In genomic region chr3:9826815-9827574, GRCh38 we compare ENCODE assay signal across 9 cellular contexts. TPM values are rescaled to one million over a fixed set of nuclear protein-coding genes. Genes with fewer than 3 reads are reported as not detected.
DNase-seq lines count a peak whose midpoint lies in the region; ATAC-seq and TF ChIP-seq lines count a peak whose summit lies in the region.
"Had no signal": no experiment of that assay in that cellular context is flagged by ENCODE, and none has a peak within 500 bp of the region (broad histone marks: within the 10 kb centered on the region; RNA-seq: fewer than 3 reads in every experiment).

No MANE protein-coding gene starts in this region.

- TF ChIP-seq POLR2A in breast epithelium (IDR thresholded peaks at IDR 0.05), result no peak

- H3K27me3 ChIP-seq in breast epithelium (no peaks in the 10 kb centered on the region), osteoblast (ENCODE audit: insufficient read depth, low read length) (no peaks in the 10 kb centered on the region)
- H3K27me3 ChIP-seq: SJSA1 had no signal

- TF ChIP-seq CTCF in breast epithelium (IDR thresholded peaks at IDR 0.05) (peak in 2 of 3 donors; percentile 10 to 12), osteoblast (IDR thresholded peaks at IDR 0.05; ENCODE audit: extremely low read depth, low read depth, low read length) (no peak)

- H3K36me3 ChIP-seq in breast epithelium (no peaks in the 10 kb centered on the region), osteoblast (ENCODE audit: insufficient read depth, low read length) (peaks cover 32% of the 10 kb centered on the region)

- H2AFZ ChIP-seq in osteoblast (ENCODE audit: low read length), result no peak overlapping the region

- H4K20me1 ChIP-seq in osteoblast (ENCODE audit: insufficient read depth, low read length), result no peaks in the 10 kb centered on the region

- intact Hi-C loops in breast epithelium (cut with DNase I; ENCODE audit: low total_unique reads), result no loop called here

- no peak overlapping the region for H3K4me2 ChIP-seq in osteoblast (ENCODE audit: insufficient read depth, low read length)

- H3K4me3 ChIP-seq in breast epithelium (no peak overlapping the region), osteoblast (ENCODE audit: insufficient read depth, low read length) (no peak overlapping the region)
- H3K4me3 ChIP-seq: SJSA1 had no signal

- DNase-seq in NCI-H1092 treated with DMSO at 0.1 percent for 48 hours (lab: John Stamatoyannopoulos, UW), result peak; percentile 0
- DNase-seq in NCI-H1092 (lab: John Stamatoyannopoulos, UW), result no peak
- DNase-seq in NCI-H82 (lab: John Stamatoyannopoulos, UW), result peak; percentile 74
- no peak for DNase-seq in breast epithelium (ENCODE audit: low spot score in 2 of 2)
- DNase-seq in osteoblast (ENCODE audit: insufficient read length, low spot score, missing footprints), result peak; percentile 86
- no peak for DNase-seq in epidermal melanocyte (ENCODE audit: insufficient read length, low spot score)

- H3K79me2 ChIP-seq in osteoblast (ENCODE audit: insufficient read depth, low read length), result no peaks in the 10 kb centered on the region

- H3K4me1 ChIP-seq in breast epithelium (no peaks in the 10 kb centered on the region), osteoblast (ENCODE audit: insufficient read depth, low read length) (no peaks in the 10 kb centered on the region)
- H3K4me1 ChIP-seq: SJSA1 had no signal

- ATAC-seq in GM19351 (IDR thresholded peaks at IDR 0.05; ENCODE audit: unreplicated experiment) (no peak), HG02870 (IDR thresholded peaks at IDR 0.05; ENCODE audit: unreplicated experiment) (no peak)

- H3K9me3 ChIP-seq in breast epithelium, result no peaks in the 10 kb centered on the region
- H3K9me3 ChIP-seq in osteoblast (ENCODE audit: low read depth, low read length), result no peaks in the 10 kb centered on the region
- H3K9me3 ChIP-seq: SJSA1 had no signal

- H3K27ac ChIP-seq in breast epithelium (no peak overlapping the region), osteoblast (ENCODE audit: low read depth, low read length) (no peak overlapping the region)
- H3K27ac ChIP-seq: SJSA1 had no signal

RNA-seq across cellular contexts. Expression of gene RPUSD3, which starts 16.8 kb away (rescaled TPM):
- 10 to 100 TPM; 33.4 to 41.3 (median 38.3) TPM for total RNA-seq in breast epithelium
- 18.6 and 19.2 TPM in 2 replicates for total RNA-seq in osteoblast

RNA-seq across cellular contexts. Expression of gene TTLL3, which starts 16.9 kb away (rescaled TPM):
- 10 to 100 TPM; 63.1 to 76.7 (median 72.3) TPM for total RNA-seq in breast epithelium
- 31.1 and 33.9 TPM in 2 replicates for total RNA-seq in osteoblast

RNA-seq across cellular contexts. Expression of gene ARPC4, which starts 34.1 kb away (rescaled TPM):
- 100 to 1,000 TPM; 116 to 163 (median 117) TPM for total RNA-seq in breast epithelium
- 203 and 222 TPM in 2 replicates for total RNA-seq in osteoblast

RNA-seq across cellular contexts. Expression of gene TADA3, which starts 34.7 kb away (rescaled TPM):
- 10 to 100 TPM; 66.1 to 73.4 (median 70.1) TPM for total RNA-seq in breast epithelium
- total RNA-seq in osteoblast, result 88.4 and 102 TPM in 2 replicates

RNA-seq across cellular contexts. Expression of gene CIDEC, which starts 53.1 kb away (rescaled TPM):
- 1,000 to 10,000 TPM in 1 of 3 donors, 100 to 1,000 TPM in 1, 10 to 100 TPM in 1; 92.3 to 1,697 (median 153) TPM for total RNA-seq in breast epithelium
- total RNA-seq in osteoblast, result not detected in 2 replicates
- total RNA-seq: SJSA1 had no signal

Comparison
In these comparisons a context has a peak if more than half of its experiments do, and no peak if none do; other contexts are left out.
1. DNase-seq: peak in NCI-H1092 treated with DMSO at 0.1 percent for 48 hours (single experiment), NCI-H82 (single experiment) and osteoblast (single experiment); none in NCI-H1092 (single experiment), breast epithelium (0 of 2) and epidermal melanocyte (single experiment).